In genomic region chr18:29147944-29148343, GRCh38 we compare ENCODE assay signal across 11 cellular contexts.
DNase-seq lines count a peak whose midpoint lies in the region; ATAC-seq and TF ChIP-seq lines count a peak whose summit lies in the region.
"Had no signal": no experiment of that assay in that cellular context is flagged by ENCODE, and none has a peak within 500 bp of the region (broad histone marks: within the 10 kb centered on the region; RNA-seq: fewer than 3 reads in every experiment).

No MANE protein-coding gene starts in this region.

- no peak overlapping the region for H2AK5ac ChIP-seq in mesenchymal stem cell (ENCODE audit: low read length, severe bottlenecking)

- no peak overlapping the region for H3K4me3 ChIP-seq in MG63
- H3K4me3 ChIP-seq in mesenchymal stem cell (ENCODE audit: insufficient read depth in 1 of 2, low read depth in 1 of 2, low read length in 2 of 2) = peak overlapping the region in 1 of 2 experiments; percentile 35
- H3K4me3 ChIP-seq in transverse colon = no peak overlapping the region
- no peak overlapping the region for H3K4me3 ChIP-seq in Peyer's patch
- H3K4me3 ChIP-seq: adrenal gland had no signal

- H3K4ac ChIP-seq in mesenchymal stem cell (ENCODE audit: low read depth in 1 of 2, low read length in 2 of 2) = no peak overlapping the region

- 0% methylated on average over 1 of the region's 2 CpGs for WGBS in mesenchymal stem cell
- 12 to 29% methylated on average over 1 to 2 of the region's 2 CpGs for WGBS in transverse colon (ENCODE audit: low coverage in 1 of 2), 2 donors

- in situ Hi-C loops in transverse colon (cut with MboI; ENCODE audit: low pct_ligation_motif_present in 1 of 4, low pct_unique_long_range_greater_than_20kb in 1 of 4, low sequenced_read_pairs in 3 of 4) = loop anchor here in 1 of 4 donors (10.0 kb wide), 1 partner anchor 63 kb away; no protein-coding TSS in a partner anchor

- peak overlapping the region; percentile 45 for H4K8ac ChIP-seq in mesenchymal stem cell (ENCODE audit: low read length)

- no peak overlapping the region for H2BK12ac ChIP-seq in mesenchymal stem cell (ENCODE audit: low read length in 2 of 2)

- no peak overlapping the region for H4K91ac ChIP-seq in mesenchymal stem cell (ENCODE audit: low read length)

- H2BK15ac ChIP-seq in mesenchymal stem cell (ENCODE audit: low read depth, poor library complexity, severe bottlenecking) = no peak overlapping the region

- H3K9me3 Mint-ChIP-seq in brain = peaks cover 0 to 4% (median 0%) of the 10 kb centered on the region in 5 experiments

- H3K9ac ChIP-seq in mesenchymal stem cell (ENCODE audit: low read length) = peak overlapping the region; percentile 65

- H3K36me3 ChIP-seq in MG63 (no peaks in the 10 kb centered on the region), mesenchymal stem cell (ENCODE audit: control insufficient read depth in 1 of 2, insufficient read depth in 2 of 2, low read depth in 1 of 2, low read length in 2 of 2) (no peaks in the 10 kb centered on the region), transverse colon (no peaks in the 10 kb centered on the region), Peyer's patch (no peaks in the 10 kb centered on the region)
- H3K36me3 ChIP-seq: adrenal gland had no signal

- TF ChIP-seq CTCF in brain (conservative IDR thresholded peaks at IDR 0.05) = no peak
- TF ChIP-seq CTCF in transverse colon (IDR thresholded peaks at IDR 0.05) = no peak
- no peak for TF ChIP-seq CTCF in Peyer's patch (IDR thresholded peaks at IDR 0.05)

- H3K27ac ChIP-seq in mesenchymal stem cell (ENCODE audit: low read length, poor library complexity, severe bottlenecking) (no peak overlapping the region), transverse colon (no peak overlapping the region), Peyer's patch (no peak overlapping the region)
- H3K27ac ChIP-seq: adrenal gland, HL-60 had no signal

- H3K9me3 ChIP-seq in MG63 (no peaks in the 10 kb centered on the region), mesenchymal stem cell (ENCODE audit: control insufficient read depth, low read length) (no peaks in the 10 kb centered on the region), transverse colon (no peaks in the 10 kb centered on the region), Peyer's patch (no peaks in the 10 kb centered on the region)
- H3K9me3 ChIP-seq: adrenal gland had no signal

- H3K36me3 Mint-ChIP-seq in brain = no peaks in the 10 kb centered on the region

- ATAC-seq in GM18861 (IDR thresholded peaks at IDR 0.05; ENCODE audit: unreplicated experiment) (no peak), GM21619 (IDR thresholded peaks at IDR 0.05; ENCODE audit: unreplicated experiment) (no peak)

- no peak overlapping the region for H3K4me2 ChIP-seq in mesenchymal stem cell (ENCODE audit: low read length, poor library complexity, severe bottlenecking)

- no peaks in the 10 kb centered on the region for H3K79me1 ChIP-seq in mesenchymal stem cell (replicated peaks; ENCODE audit: low read length, poor library complexity, severe bottlenecking)

- DNase-seq in DMS53 (lab: John Stamatoyannopoulos, UW) (peak; percentile 75), MG63 (peak; percentile 54), mesenchymal stem cell (peak; percentile 78), transverse colon (no peak), Peyer's patch (no peak)
- DNase-seq: activated CD4-positive, alpha-beta T cell treated with anti-CD3 and anti-CD28 coated beads, Interleukin-2, amount 10 ng/mL, durations not matched to agents 7 days and 5 days had no signal

- H3K27ac Mint-ChIP-seq in brain = peak overlapping the region in 3 of 5 experiments; percentile 8 to 57 (median 41)
- H3K27ac Mint-ChIP-seq: activated CD4-positive, alpha-beta T cell treated with anti-CD3 and anti-CD28 coated beads, Interleukin-2, amount 10 ng/mL, durations not matched to agents 7 days and 5 days had no signal

- H3K4me3 Mint-ChIP-seq in brain = peak overlapping the region in 1 of 5 experiments; percentile 15
- H3K4me3 Mint-ChIP-seq: activated CD4-positive, alpha-beta T cell treated with anti-CD3 and anti-CD28 coated beads, Interleukin-2, amount 10 ng/mL, durations not matched to agents 7 days and 5 days had no signal

- H3K4me1 ChIP-seq in mesenchymal stem cell (ENCODE audit: control insufficient read depth, insufficient read depth, low read depth, low read length) (no peaks in the 10 kb centered on the region), transverse colon (no peaks in the 10 kb centered on the region), Peyer's patch (no peaks in the 10 kb centered on the region)
- H3K4me1 ChIP-seq: adrenal gland had no signal

- H3K4me1 Mint-ChIP-seq in brain = peaks cover 37% of the 10 kb centered on the region
- H3K4me1 Mint-ChIP-seq: activated CD4-positive, alpha-beta T cell treated with anti-CD3 and anti-CD28 coated beads, Interleukin-2, amount 10 ng/mL, durations not matched to agents 7 days and 5 days had no signal

- H2BK120ac ChIP-seq in mesenchymal stem cell (ENCODE audit: low read depth, low read length) = no peak overlapping the region

- TF ChIP-seq POLR2A in transverse colon (IDR thresholded peaks at IDR 0.05) (no peak), Peyer's patch (IDR thresholded peaks at IDR 0.05) (no peak)

- no peak overlapping the region for H3K14ac ChIP-seq in mesenchymal stem cell (ENCODE audit: low read length in 2 of 2)

- no peak overlapping the region for H3K18ac ChIP-seq in mesenchymal stem cell (ENCODE audit: low read depth in 1 of 2, low read length in 2 of 2)

- H3K23ac ChIP-seq in mesenchymal stem cell (ENCODE audit: low read length in 2 of 2) = no peak overlapping the region

- TF ChIP-seq EP300 in transverse colon (IDR thresholded peaks at IDR 0.05; ENCODE audit: low read depth) = no peak

- no peak overlapping the region for H2BK5ac ChIP-seq in mesenchymal stem cell (ENCODE audit: low read depth, low read length, poor library complexity, severe bottlenecking)

- H3K27me3 ChIP-seq in MG63 = no peaks in the 10 kb centered on the region
- H3K27me3 ChIP-seq in mesenchymal stem cell (ENCODE audit: control insufficient read depth in 1 of 2, insufficient read depth in 1 of 2, low read length in 2 of 2) = no peaks in the 10 kb centered on the region
- no peaks in the 10 kb centered on the region for H3K27me3 ChIP-seq in transverse colon
- no peaks in the 10 kb centered on the region for H3K27me3 ChIP-seq in Peyer's patch
- H3K27me3 ChIP-seq: adrenal gland had no signal

- no peak overlapping the region for H2AFZ ChIP-seq in mesenchymal stem cell (ENCODE audit: low read depth, low read length)

- H3K27me3 Mint-ChIP-seq in brain = no peaks in the 10 kb centered on the region
- H3K27me3 Mint-ChIP-seq: activated CD4-positive, alpha-beta T cell treated with anti-CD3 and anti-CD28 coated beads, Interleukin-2, amount 10 ng/mL, durations not matched to agents 7 days and 5 days had no signal

- intact Hi-C loops in transverse colon (cut with DNase I; ENCODE audit: low total_unique reads) = no loop called here

Comparison
In these comparisons a context has a peak if more than half of its experiments do, and no peak if none do; other contexts are left out.
1. DNase-seq: peak in DMS53 (single experiment), MG63 (single experiment) and mesenchymal stem cell (single experiment); none in transverse colon (single experiment) and Peyer's patch (0 of 3).